15 cellular contexts compared by ENCODE assay signal in the genomic region with DNA sequence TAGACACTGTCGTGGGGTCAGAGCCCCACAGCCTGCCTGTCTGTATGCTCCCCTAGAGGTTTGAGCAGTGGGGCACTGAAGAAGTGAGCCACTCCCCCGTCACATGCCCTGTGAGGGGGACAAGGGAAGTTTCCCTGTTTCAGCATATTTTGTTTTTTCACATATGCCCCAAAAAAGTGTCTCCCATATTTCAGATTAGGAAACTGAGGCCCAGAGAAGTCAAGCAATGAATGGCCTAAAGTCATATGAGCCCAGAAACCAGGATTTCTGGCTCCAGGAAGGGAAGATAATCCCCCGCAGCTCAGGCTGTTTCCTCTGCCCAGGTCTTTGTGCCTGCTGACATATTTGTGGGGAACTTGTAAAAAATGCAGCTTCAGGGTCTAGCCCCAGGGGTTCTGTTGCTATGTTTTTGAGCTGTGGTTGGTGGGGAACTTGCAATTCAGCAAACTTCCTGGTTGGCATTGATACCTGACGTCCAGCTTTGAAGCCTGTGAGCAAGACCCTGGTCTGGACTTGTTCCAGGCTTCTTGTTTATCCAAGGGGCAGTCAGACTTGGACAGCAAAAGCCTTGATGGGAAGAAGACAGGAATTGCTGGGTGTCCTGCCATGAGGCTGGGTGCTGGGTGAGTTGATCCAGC.
"Had no signal": no experiment of that assay in that cellular context is flagged by ENCODE, and none has a peak within 500 bp of the region (broad histone marks: within the 10 kb centered on the region; RNA-seq: fewer than 3 reads in every experiment).

No MANE protein-coding gene starts in this region.

- H3K27me3 ChIP-seq: breast epithelium, esophagus muscularis mucosa, neutrophil, thyroid gland, vagina had no signal

- DNase-seq: activated CD4-positive, alpha-beta T cell treated with anti-CD3 and anti-CD28 coated beads, Interleukin-2, amount 50 U/mL, for 4 hours; activated gamma-delta T cell; activated T-cell treated with anti-CD3 and anti-CD28 coated beads, Interleukin-2, amount 50 U/mL, for 48 hours; amygdala; glutamatergic neuron; mammary epithelial cell; naive thymus-derived CD4-positive, alpha-beta T cell; thyroid gland had no signal

- ATAC-seq: activated CD4-positive, CD25-positive, alpha-beta regulatory T cell treated with anti-CD3 and anti-CD28 coated beads, Interleukin-2, amount 50 U/mL, for 24 hours; left lobe of liver; naive thymus-derived CD4-positive, alpha-beta T cell had no signal

- H3K4me1 ChIP-seq: breast epithelium, esophagus muscularis mucosa, thyroid gland had no signal

- H3K4me3 ChIP-seq: breast epithelium, esophagus muscularis mucosa, skin epidermis, thyroid gland, vagina had no signal

- H3K9me3 ChIP-seq: breast epithelium, esophagus muscularis mucosa, neutrophil, thyroid gland, vagina had no signal

- H3K36me3 ChIP-seq: breast epithelium, esophagus muscularis mucosa, neutrophil, thyroid gland, vagina had no signal

- H3K27ac ChIP-seq: breast epithelium, esophagus muscularis mucosa, neutrophil, skin epidermis, thyroid gland, vagina had no signal
